ENCODE assay signal across 22 cellular contexts in the genomic region with DNA sequence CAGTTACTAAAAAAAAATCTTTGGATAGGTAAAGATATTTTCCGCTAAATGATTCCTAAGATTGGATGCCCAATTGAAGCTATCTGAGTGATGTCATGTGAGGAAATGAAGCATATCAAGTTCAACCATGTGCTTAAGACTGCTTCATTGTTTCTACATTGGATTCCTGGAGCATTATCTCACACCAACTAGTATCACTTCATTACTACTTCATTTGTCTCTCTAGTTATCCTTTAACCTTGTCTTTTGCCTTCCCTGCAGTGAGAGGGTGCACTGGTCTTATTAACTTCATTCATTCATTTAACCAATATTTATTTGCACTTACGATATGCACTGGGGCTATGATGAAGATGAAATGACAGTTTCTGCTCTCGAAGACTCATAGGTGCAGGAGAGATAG.
"Had no signal": no experiment of that assay in that cellular context is flagged by ENCODE, and none has a peak within 500 bp of the region (broad histone marks: within the 10 kb centered on the region; RNA-seq: fewer than 3 reads in every experiment).

No MANE protein-coding gene starts in this region.

- H3K27me3 ChIP-seq: brain microvascular endothelial cell, spleen had no signal

- H3K4me3 ChIP-seq: prostate gland, spleen, thoracic aorta had no signal

- H3K9me3 Mint-ChIP-seq: dendritic cell treated with granulocyte-macrophage colony-stimulating factor and Interleukin-4, amounts not matched to agents 40 ng/mL and 50 ng/mL, for 4 days; effector memory CD8-positive, alpha-beta T cell; nephron progenitor cell; stimulated activated effector memory CD8-positive, alpha-beta T cell treated with anti-CD3 and anti-CD28 coated beads, Interleukin-12 subunit alpha, Interleukin-12 subunit beta, amount 100 ng/mL, for 72 hours had no signal

- H3K4me3 Mint-ChIP-seq: activated CD4-positive, alpha-beta T cell treated with anti-CD3 and anti-CD28 coated beads, Interleukin-2, amount 10 ng/mL, durations not matched to agents 24 days and 14 days; activated CD8-positive, alpha-beta T cell treated with anti-CD3 and anti-CD28 coated beads, Interleukin-2, amount 10 ng/mL, durations not matched to agents 7 days and 5 days; activated naive CD8-positive, alpha-beta T cell; activated T-cell treated with anti-CD3 and anti-CD28 coated beads, Interleukin-2, amount 50 U/mL, for 72 hours; dendritic cell treated with granulocyte-macrophage colony-stimulating factor and Interleukin-4, amounts not matched to agents 40 ng/mL and 50 ng/mL, for 4 days; effector memory CD8-positive, alpha-beta T cell; mesothelial cell of epicardium; nephron progenitor cell; stimulated activated effector memory CD8-positive, alpha-beta T cell treated with anti-CD3 and anti-CD28 coated beads, Interleukin-12 subunit alpha, Interleukin-12 subunit beta, amount 100 ng/mL, for 72 hours; T-helper 17 cell had no signal

- H3K9me3 ChIP-seq: prostate gland, thoracic aorta had no signal

- H3K36me3 ChIP-seq: brain microvascular endothelial cell, prostate gland, spleen, thoracic aorta had no signal

- H3K27ac ChIP-seq: brain microvascular endothelial cell, prostate gland, spleen, thoracic aorta had no signal

- H3K4me1 Mint-ChIP-seq: mesothelial cell of epicardium; nephron progenitor cell; stimulated activated effector memory CD8-positive, alpha-beta T cell treated with anti-CD3 and anti-CD28 coated beads, Interleukin-12 subunit alpha, Interleukin-12 subunit beta, amount 100 ng/mL, for 72 hours had no signal

- DNase-seq: activated CD4-positive, alpha-beta T cell treated with anti-CD3 and anti-CD28 coated beads, Interleukin-2, amount 10 ng/mL, durations not matched to agents 24 days and 14 days; activated CD4-positive, CD25-positive, alpha-beta regulatory T cell; activated CD8-positive, alpha-beta memory T cell treated with anti-CD3 and anti-CD28 coated beads, Interleukin-2, amount 50 U/mL, for 4 hours; activated CD8-positive, alpha-beta T cell treated with anti-CD3 and anti-CD28 coated beads, Interleukin-2, amount 10 ng/mL, durations not matched to agents 7 days and 5 days; activated gamma-delta T cell; activated T-cell treated with anti-CD3 and anti-CD28 coated beads, Interleukin-2, amount 50 U/mL, for 72 hours; amniotic stem cell; brain microvascular endothelial cell; effector memory CD8-positive, alpha-beta T cell; erythroblast; nephron progenitor cell; occipital lobe; spleen; stimulated activated CD4-positive, alpha-beta T cell treated with anti-CD3 and anti-CD28 coated beads, Interleukin-1b, Interleukin-23, amount 100 ng/mL, for 48 hours; T-helper 17 cell had no signal

- H3K27me3 Mint-ChIP-seq: activated CD4-positive, alpha-beta T cell treated with anti-CD3 and anti-CD28 coated beads, Interleukin-2, amount 10 ng/mL, durations not matched to agents 24 days and 14 days; activated naive CD8-positive, alpha-beta T cell; dendritic cell treated with granulocyte-macrophage colony-stimulating factor and Interleukin-4, amounts not matched to agents 40 ng/mL and 50 ng/mL, for 4 days; effector memory CD8-positive, alpha-beta T cell; T-helper 17 cell had no signal

- H3K27ac Mint-ChIP-seq: activated CD4-positive, alpha-beta T cell treated with anti-CD3 and anti-CD28 coated beads, Interleukin-2, amount 10 ng/mL, durations not matched to agents 24 days and 14 days; activated CD8-positive, alpha-beta T cell treated with anti-CD3 and anti-CD28 coated beads, Interleukin-2, amount 10 ng/mL, durations not matched to agents 7 days and 5 days; activated naive CD8-positive, alpha-beta T cell; activated T-cell treated with anti-CD3 and anti-CD28 coated beads, Interleukin-2, amount 50 U/mL, for 72 hours; dendritic cell treated with granulocyte-macrophage colony-stimulating factor and Interleukin-4, amounts not matched to agents 40 ng/mL and 50 ng/mL, for 4 days; effector memory CD8-positive, alpha-beta T cell; mesothelial cell of epicardium; nephron progenitor cell; stimulated activated effector memory CD8-positive, alpha-beta T cell treated with anti-CD3 and anti-CD28 coated beads, Interleukin-12 subunit alpha, Interleukin-12 subunit beta, amount 100 ng/mL, for 72 hours; T-helper 17 cell had no signal

- H3K36me3 Mint-ChIP-seq: mesothelial cell of epicardium; stimulated activated effector memory CD8-positive, alpha-beta T cell treated with anti-CD3 and anti-CD28 coated beads, Interleukin-12 subunit alpha, Interleukin-12 subunit beta, amount 100 ng/mL, for 72 hours had no signal

- ATAC-seq: activated CD8-positive, alpha-beta T cell treated with anti-CD3 and anti-CD28 coated beads, Interleukin-2, amount 10 ng/mL, durations not matched to agents 7 days and 5 days; activated T-cell treated with anti-CD3 and anti-CD28 coated beads, Interleukin-2, amount 50 U/mL, for 72 hours; effector memory CD8-positive, alpha-beta T cell; sciatic nerve; stimulated activated effector memory CD8-positive, alpha-beta T cell treated with anti-CD3 and anti-CD28 coated beads, Interleukin-12 subunit alpha, Interleukin-12 subunit beta, amount 100 ng/mL, for 72 hours; T-helper 17 cell had no signal

- H3K4me1 ChIP-seq: prostate gland, spleen had no signal
